In the genomic region with DNA sequence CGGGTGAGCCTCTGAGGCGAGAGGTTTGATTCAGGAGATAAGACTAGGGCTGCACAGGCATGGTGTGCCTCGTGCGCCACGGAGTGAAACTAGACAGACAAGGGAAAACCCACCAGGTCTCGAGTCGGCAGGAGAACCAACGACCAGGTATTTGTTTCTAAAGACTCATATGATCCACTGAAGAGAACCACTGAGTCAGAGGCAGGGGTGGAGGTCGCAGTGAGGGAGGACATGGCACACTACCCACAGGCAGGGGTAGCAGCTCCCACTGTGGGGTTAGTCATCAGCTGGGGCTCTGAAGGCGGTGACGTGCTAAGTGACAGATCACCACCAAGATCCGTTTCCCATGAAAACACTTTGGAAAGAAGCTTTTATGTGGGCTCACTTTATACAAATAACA, we compare ENCODE assay signal across 8 cellular contexts. TPM values are rescaled to one million over a fixed set of nuclear protein-coding genes. Genes with fewer than 3 reads are reported as not detected.
DNase-seq lines count a peak whose midpoint lies in the region; ATAC-seq, FAIRE-seq and TF ChIP-seq lines count a peak whose summit lies in the region.

No MANE protein-coding gene starts in this region.

- H2AFZ ChIP-seq in astrocyte (ENCODE audit: low read depth, low read length): no peak overlapping the region

- DNase-seq in BE2C (peak; percentile 30), T-helper 9 cell (peak; percentile 34), astrocyte (ENCODE audit: low read depth) (peak; percentile 88), endodermal cell (no peak), COR-L47 (lab: John Stamatoyannopoulos, UW) (no peak), ecto neural progenitor cell (ENCODE audit: low spot score) (no peak)

- no peak for ATAC-seq in GM21576 (IDR thresholded peaks at IDR 0.05; ENCODE audit: unreplicated experiment)

- peaks cover 5% of the 10 kb centered on the region; the same call in 1 of the 2 replicates for H3K36me3 ChIP-seq in BE2C
- H3K36me3 ChIP-seq in astrocyte (ENCODE audit: insufficient read depth, low read length): no peaks in the 10 kb centered on the region
- peaks cover 3% of the 10 kb centered on the region for H3K36me3 ChIP-seq in skeletal muscle satellite cell (ENCODE audit: insufficient read depth, low read length)
- H3K36me3 ChIP-seq in endodermal cell (ENCODE audit: control insufficient read depth, insufficient read depth, low read length): peaks cover 4% of the 10 kb centered on the region

- H3K4me3 ChIP-seq in BE2C (ENCODE audit: low read depth, low read length): peak overlapping the region; percentile 48
- H3K4me3 ChIP-seq in astrocyte (ENCODE audit: insufficient read depth, low read depth, low read length): no peak overlapping the region
- H3K4me3 ChIP-seq in skeletal muscle satellite cell (ENCODE audit: low read length): no peak overlapping the region
- no peak overlapping the region for H3K4me3 ChIP-seq in endodermal cell (ENCODE audit: low read length)

- H3K4me1 ChIP-seq in BE2C (peaks cover 30% of the 10 kb centered on the region), astrocyte (ENCODE audit: insufficient read depth, low read length) (peaks cover 34% of the 10 kb centered on the region), skeletal muscle satellite cell (ENCODE audit: control insufficient read depth, insufficient read depth, low read length) (peaks cover 56% of the 10 kb centered on the region), endodermal cell (ENCODE audit: control insufficient read depth, insufficient read depth, low read length) (peaks cover 15% of the 10 kb centered on the region)

- H3K27me3 Mint-ChIP-seq in astrocyte (ENCODE audit: low read depth, unreplicated experiment): no peaks in the 10 kb centered on the region
- no peaks in the 10 kb centered on the region for H3K27me3 Mint-ChIP-seq in endodermal cell (ENCODE audit: insufficient read depth)

- H3K4me3 Mint-ChIP-seq in astrocyte (ENCODE audit: unreplicated experiment): peak overlapping the region; percentile 29
- H3K4me3 Mint-ChIP-seq in endodermal cell: no peak overlapping the region

- H3K9me3 Mint-ChIP-seq in astrocyte (ENCODE audit: unreplicated experiment): no peaks in the 10 kb centered on the region
- H3K9me3 Mint-ChIP-seq in endodermal cell: no peaks in the 10 kb centered on the region

- H3K4me2 ChIP-seq in astrocyte (ENCODE audit: low read length) (peak overlapping the region; percentile 70), skeletal muscle satellite cell (ENCODE audit: low read length) (peak overlapping the region; percentile 44)

- H3K9me3 ChIP-seq in BE2C (no peaks in the 10 kb centered on the region), astrocyte (ENCODE audit: insufficient read depth, low read depth, low read length) (no peaks in the 10 kb centered on the region), skeletal muscle satellite cell (replicated peaks; ENCODE audit: low read length) (no peaks in the 10 kb centered on the region), endodermal cell (ENCODE audit: control insufficient read depth, low read length) (no peaks in the 10 kb centered on the region)

- no peak for FAIRE-seq in astrocyte (lab: Jason Lieb, UNC)

- H3K27ac Mint-ChIP-seq in astrocyte (ENCODE audit: unreplicated experiment) (peak overlapping the region; percentile 21), endodermal cell (no peak overlapping the region)

- peak overlapping the region; percentile 90 for H3K27ac ChIP-seq in astrocyte (ENCODE audit: low read depth, low read length)
- no peak overlapping the region for H3K27ac ChIP-seq in endodermal cell (ENCODE audit: low read depth, low read length)

- H3K36me3 Mint-ChIP-seq in astrocyte (ENCODE audit: low read depth, unreplicated experiment) (peaks cover 1% of the 10 kb centered on the region), endodermal cell (ENCODE audit: low read depth) (peaks cover 8% of the 10 kb centered on the region)

- H4K20me1 ChIP-seq in astrocyte (ENCODE audit: insufficient read depth, low read length): peaks cover 60% of the 10 kb centered on the region

- H3K27me3 ChIP-seq in BE2C (no peaks in the 10 kb centered on the region), astrocyte (ENCODE audit: insufficient read depth, low read length) (no peaks in the 10 kb centered on the region), skeletal muscle satellite cell (ENCODE audit: control insufficient read depth, insufficient read depth, low read length) (no peaks in the 10 kb centered on the region), endodermal cell (ENCODE audit: control insufficient read depth, insufficient read depth, low read length, poor library complexity, severe bottlenecking) (no peaks in the 10 kb centered on the region)

- H3K79me2 ChIP-seq in astrocyte (ENCODE audit: insufficient read depth, low read length): peaks cover 93% of the 10 kb centered on the region

- peaks cover 44% of the 10 kb centered on the region for H3K4me1 Mint-ChIP-seq in astrocyte (ENCODE audit: low read depth, unreplicated experiment)
- H3K4me1 Mint-ChIP-seq in endodermal cell: peaks cover 27% of the 10 kb centered on the region

- TF ChIP-seq CTCF in BE2C (IDR thresholded peaks at IDR 0.05; ENCODE audit: low read depth, low read length): no peak
- TF ChIP-seq CTCF in astrocyte (IDR thresholded peaks at IDR 0.05; ENCODE audit: insufficient read depth, low read depth, low read length): no peak
- TF ChIP-seq CTCF in endodermal cell (conservative IDR thresholded peaks at IDR 0.05): no peak

- peak overlapping the region; percentile 69 for H3K9ac ChIP-seq in astrocyte (ENCODE audit: low read length)
- peak overlapping the region; percentile 27 for H3K9ac ChIP-seq in skeletal muscle satellite cell (ENCODE audit: low read depth, low read length)
- no peak overlapping the region for H3K9ac ChIP-seq in endodermal cell (ENCODE audit: extremely low read depth, low read length, poor library complexity, severe bottlenecking)

- WGBS in endodermal cell (ENCODE audit: insufficient coverage in 1 of 2, insufficient read length in 1 of 2), 2 experiments: 95 to 98% methylated on average over 7 to 12 of the region's 12 CpGs

RNA-seq across cellular contexts. Expression of a gene that starts 45.7 kb away (rescaled TPM):
- polyA plus RNA-seq in BE2C (2012; ENCODE audit: insufficient read depth, insufficient read length, low read depth): 51.3 TPM
- total RNA-seq in astrocyte (42.2 and 48.0 TPM in 2 replicates), endodermal cell (10 to 100 TPM; 33.3 to 39.9 TPM)
- total RNA-seq in skeletal muscle satellite cell (2012; rRNA removed): 21.8 and 24.5 TPM in 2 replicates
- polyA plus RNA-seq in endodermal cell (2013, experiment 1 of 2): 29.5 TPM
- polyA plus RNA-seq in endodermal cell (2013, experiment 2 of 2): 29.7 TPM

Comparison
In these comparisons a context has a peak if more than half of its experiments do, and no peak if none do; other contexts are left out.
1. DNase-seq: peak in BE2C (single experiment), T-helper 9 cell (single experiment) and astrocyte (single experiment); none in endodermal cell (single experiment), COR-L47 (single experiment) and ecto neural progenitor cell (single experiment).